In genomic region chr16:15482068-15482747, GRCh38 we compare ENCODE assay signal across 8 cellular contexts. TPM values are rescaled to one million over a fixed set of nuclear protein-coding genes. Genes with fewer than 3 reads are reported as not detected.
DNase-seq lines count a peak whose midpoint lies in the region; ATAC-seq and FAIRE-seq lines count a peak whose summit lies in the region.

No MANE protein-coding gene starts in this region.

- no peak overlapping the region for H3K4me3 ChIP-seq in BLaER1 treated with 17β-estradiol and CSF1 and Interleukin-3, amounts not matched to agents 10 nM and 100 nM

- FAIRE-seq in GM19239 (lab: Jason Lieb, UNC): no peak

- H3K27ac Mint-ChIP-seq in activated T-helper 2 cell treated with anti-CD3 and anti-CD28 coated beads, Interferon-gamma antibody, Interleukin-2, Interleukin-4, amounts not matched to agents 10 μg/mL and 5 μg/mL and 100 μg/mL, durations not matched to agents 14 hours and 24 hours and 36 hours: peak overlapping the region; percentile 44

- no peaks in the 10 kb centered on the region for H4K20me1 ChIP-seq in BLaER1 treated with 17β-estradiol and CSF1 and Interleukin-3, amounts not matched to agents 10 nM and 100 nM

- H3K9me3 Mint-ChIP-seq in activated T-helper 2 cell treated with anti-CD3 and anti-CD28 coated beads, Interferon-gamma antibody, Interleukin-2, Interleukin-4, amounts not matched to agents 10 μg/mL and 5 μg/mL and 100 μg/mL, durations not matched to agents 14 hours and 24 hours and 36 hours: peaks cover 1% of the 10 kb centered on the region

- peak overlapping the region in 3 of 11 experiments; percentile 15 to 45 (median 41); a peak in 2 of 22 replicates for H3K27ac ChIP-seq in BLaER1 treated with 17β-estradiol and CSF1 and Interleukin-3, amounts not matched to agents 10 nM and 100 nM

- H3K36me3 ChIP-seq in BLaER1 treated with 17β-estradiol and CSF1 and Interleukin-3, amounts not matched to agents 10 nM and 100 nM: no peaks in the 10 kb centered on the region

- peaks cover 27% of the 10 kb centered on the region for H3K4me1 Mint-ChIP-seq in activated T-helper 2 cell treated with anti-CD3 and anti-CD28 coated beads, Interferon-gamma antibody, Interleukin-2, Interleukin-4, amounts not matched to agents 10 μg/mL and 5 μg/mL and 100 μg/mL, durations not matched to agents 14 hours and 24 hours and 36 hours (ENCODE audit: low read depth)

- peak; percentile 51 for DNase-seq in NCI-H146 (lab: John Stamatoyannopoulos, UW)
- no peak for DNase-seq in activated T-helper 2 cell treated with anti-CD3 and anti-CD28 coated beads, Interferon-gamma antibody, Interleukin-2, Interleukin-4, amounts not matched to agents 10 μg/mL and 5 μg/mL and 100 μg/mL, durations not matched to agents 14 hours and 24 hours and 36 hours (ENCODE audit: low spot score)
- DNase-seq in left cardiac atrium: peak; percentile 44
- DNase-seq in stimulated activated CD4-positive, alpha-beta T cell treated with anti-CD3 and anti-CD28 coated beads, Interleukin-12 subunit alpha, Interleukin-12 subunit beta, amount 100 ng/mL, for 24 hours (ENCODE audit: low read depth in 2 of 2): peak; percentile 9 to 49
- no peak for DNase-seq in GM19239 (ENCODE audit: insufficient read length, low spot score)

- no peaks in the 10 kb centered on the region for H3K27me3 ChIP-seq in BLaER1 treated with 17β-estradiol and CSF1 and Interleukin-3, amounts not matched to agents 10 nM and 100 nM

- H3K4me1 ChIP-seq in BLaER1 treated with 17β-estradiol and CSF1 and Interleukin-3, amounts not matched to agents 10 nM and 100 nM: peaks cover 18 to 35% (median 33%) of the 10 kb centered on the region in 10 experiments

- peaks cover 14% of the 10 kb centered on the region for H3K36me3 Mint-ChIP-seq in activated T-helper 2 cell treated with anti-CD3 and anti-CD28 coated beads, Interferon-gamma antibody, Interleukin-2, Interleukin-4, amounts not matched to agents 10 μg/mL and 5 μg/mL and 100 μg/mL, durations not matched to agents 14 hours and 24 hours and 36 hours (ENCODE audit: low read depth)

- intact Hi-C loops in activated T-helper 2 cell treated with anti-CD3 and anti-CD28 coated beads, Interferon-gamma antibody, Interleukin-2, Interleukin-4, amounts not matched to agents 10 μg/mL and 5 μg/mL and 100 μg/mL, durations not matched to agents 14 hours and 24 hours and 36 hours (cut with micrococcal nuclease): loop anchor here (1.0 kb wide), 1 partner anchor 27 kb away; no protein-coding TSS in a partner anchor
- intact Hi-C loops in left cardiac atrium (cut with DNase I): no loop called here

- H3K27me3 Mint-ChIP-seq in activated T-helper 2 cell treated with anti-CD3 and anti-CD28 coated beads, Interferon-gamma antibody, Interleukin-2, Interleukin-4, amounts not matched to agents 10 μg/mL and 5 μg/mL and 100 μg/mL, durations not matched to agents 14 hours and 24 hours and 36 hours (ENCODE audit: low read depth): no peaks in the 10 kb centered on the region

- peak; percentile 47 to 97 for ATAC-seq in left cardiac atrium
- no peak for ATAC-seq in HG03565 (IDR thresholded peaks at IDR 0.05; ENCODE audit: unreplicated experiment)
- ATAC-seq in GM18502 (IDR thresholded peaks at IDR 0.05; ENCODE audit: poor library complexity, unreplicated experiment): no peak

- H3K9me3 ChIP-seq in BLaER1 treated with 17β-estradiol and CSF1 and Interleukin-3, amounts not matched to agents 10 nM and 100 nM (replicated peaks in 1 of 11): peaks cover 0 to 5% (median 0%) of the 10 kb centered on the region in 11 experiments; a peak in 2 of 22 replicates

- H3K4me3 Mint-ChIP-seq in activated T-helper 2 cell treated with anti-CD3 and anti-CD28 coated beads, Interferon-gamma antibody, Interleukin-2, Interleukin-4, amounts not matched to agents 10 μg/mL and 5 μg/mL and 100 μg/mL, durations not matched to agents 14 hours and 24 hours and 36 hours (ENCODE audit: low read depth): no peak overlapping the region

- no peak overlapping the region for H3K9ac ChIP-seq in BLaER1 treated with 17β-estradiol and CSF1 and Interleukin-3, amounts not matched to agents 10 nM and 100 nM

- H3K4me2 ChIP-seq in BLaER1 treated with 17β-estradiol and CSF1 and Interleukin-3, amounts not matched to agents 10 nM and 100 nM: peak overlapping the region in 9 of 11 experiments; percentile 19 to 82 (median 61); a peak in 16 of 22 replicates

RNA-seq across cellular contexts. Expression of gene BMERB1, which starts 47.8 kb away (rescaled TPM):
- 10.6 and 12.8 TPM in 2 replicates for total RNA-seq in activated T-helper 2 cell treated with anti-CD3 and anti-CD28 coated beads, Interferon-gamma antibody, Interleukin-2, Interleukin-4, amounts not matched to agents 10 μg/mL and 5 μg/mL and 100 μg/mL, durations not matched to agents 14 hours and 24 hours and 36 hours
- total RNA-seq in left cardiac atrium: 10 to 100 TPM; 50.0 to 74.3 TPM

Comparison
In these comparisons a context has a peak if more than half of its experiments do, and no peak if none do; other contexts are left out.
1. DNase-seq: peak in NCI-H146 (single experiment), left cardiac atrium (single experiment) and stimulated activated CD4-positive, alpha-beta T cell treated with anti-CD3 and anti-CD28 coated beads, Interleukin-12 subunit alpha, Interleukin-12 subunit beta, amount 100 ng/mL, for 24 hours (2 of 2); none in activated T-helper 2 cell treated with anti-CD3 and anti-CD28 coated beads, Interferon-gamma antibody, Interleukin-2, Interleukin-4, amounts not matched to agents 10 μg/mL and 5 μg/mL and 100 μg/mL, durations not matched to agents 14 hours and 24 hours and 36 hours (single experiment) and GM19239 (single experiment).
2. ATAC-seq: peak in left cardiac atrium (2 of 2); none in HG03565 (single experiment) and GM18502 (single experiment).